Comparison of ENCODE assay signal across 20 cellular contexts in genomic region chr1:216224233-216224632, GRCh38.
DNase-seq lines count a peak whose midpoint lies in the region; ATAC-seq, FAIRE-seq and TF ChIP-seq lines count a peak whose summit lies in the region.
"Had no signal": no experiment of that assay in that cellular context is flagged by ENCODE, and none has a peak within 500 bp of the region (broad histone marks: within the 10 kb centered on the region; RNA-seq: fewer than 3 reads in every experiment).

No MANE protein-coding gene starts in this region.

- no peak for FAIRE-seq in HepG2 (lab: Jason Lieb, UNC)
- FAIRE-seq: GM19239, H1, K562 had no signal

- H3K36me3 ChIP-seq in HepG2 (replicated peaks in 1 of 2; ENCODE audit: control insufficient read depth in 1 of 2, insufficient read depth in 2 of 2, low read length in 2 of 2) (no peaks in the 10 kb centered on the region), lower lobe of right lung (no peaks in the 10 kb centered on the region)
- H3K36me3 ChIP-seq: BE2C, MG63 had no signal

- H3K4me2 ChIP-seq in HepG2 (ENCODE audit: low read depth, low read length) = no peak overlapping the region

- no peak overlapping the region for H2AFZ ChIP-seq in HepG2 (ENCODE audit: low read length)

- H3K4me3 ChIP-seq in HepG2 (replicated peaks in 1 of 3; ENCODE audit: insufficient read depth in 1 of 3, low read depth in 2 of 3, low read length in 3 of 3) (no peak overlapping the region), lower lobe of right lung (no peak overlapping the region)
- H3K4me3 ChIP-seq: K562, MG63, SK-N-MC had no signal

- TF ChIP-seq CTCF in HepG2 (CRISPR knock-in tag; IDR thresholded peaks at IDR 0.05) (no peak), lower lobe of right lung (IDR thresholded peaks at IDR 0.05) (no peak)

- peak; percentile 34 for DNase-seq in COR-L47 (lab: John Stamatoyannopoulos, UW)
- peak; percentile 69 for DNase-seq in DMS53 treated with DMSO at 0.1 percent for 48 hours (lab: John Stamatoyannopoulos, UW; ENCODE audit: unreplicated experiment)
- peak; percentile 53 for DNase-seq in NCI-H345 (lab: John Stamatoyannopoulos, UW)
- DNase-seq in HepG2 (ENCODE audit: low spot score) = peak; percentile 20
- DNase-seq in lower lobe of right lung = no peak
- DNase-seq: BE2C, GDM1, MG63, NCI-H1436, NCI-H446 treated with DMSO at 0.1 percent for 48 hours, NCI-H526 treated with DMSO at 0.1 percent for 48 hours, SHP77 treated with DMSO at 0.1 percent for 48 hours had no signal

- no peak overlapping the region for H3K9ac ChIP-seq in HepG2 (ENCODE audit: insufficient read depth, low read depth, low read length)

- H3K9me3 ChIP-seq in HepG2 (ENCODE audit: low read length) (0 out of 2 replicates have a peak, but pooled peaks cover 7% of the 10 kb centered on the region), lower lobe of right lung (no peaks in the 10 kb centered on the region)
- H3K9me3 ChIP-seq: BE2C had no signal

- intact Hi-C loops in HepG2 (cut with micrococcal nuclease; ENCODE audit: unreplicated experiment) = loop anchor here (2.0 to 10.0 kb wide), 2 partner anchors 59 to 189 kb away; no protein-coding TSS in a partner anchor
- intact Hi-C loops in lower lobe of right lung (cut with DNase I) = no loop called here

- H3K4me1 ChIP-seq in HepG2 (ENCODE audit: insufficient read depth, low read length) = peaks cover 8% of the 10 kb centered on the region; the same call in 1 of the 2 replicates
- H3K4me1 ChIP-seq in lower lobe of right lung = no peaks in the 10 kb centered on the region

- BruUV-seq in HepG2 (replicated peaks; lab: Mats Ljungman, UMichigan) = no TSS peak

- in situ Hi-C loops in HepG2 (cut with HindIII; ENCODE audit: extremely low pct_ligation_motif_present, low pct_unique_long_range_greater_than_20kb) = no loop called here

- TF ChIP-seq EP300 in HepG2 (IDR thresholded peaks at IDR 0.05; ENCODE audit: low read depth in 2 of 2, low read length in 2 of 2) = peak in 1 of 2 experiments; percentile 22; a peak in 1 of 4 replicates
- no peak for TF ChIP-seq EP300 in HepG2 (CRISPR knock-in tag; IDR thresholded peaks at IDR 0.05; ENCODE audit: borderline replicate concordance)

- no peaks in the 10 kb centered on the region for H3K27me3 ChIP-seq in HepG2 (ENCODE audit: control insufficient read depth in 1 of 2, insufficient read depth in 2 of 2, low read length in 2 of 2)
- no peaks in the 10 kb centered on the region for H3K27me3 ChIP-seq in lower lobe of right lung (ENCODE audit: low read depth)
- H3K27me3 ChIP-seq: BE2C, MG63 had no signal

- H4K20me1 ChIP-seq in HepG2 (ENCODE audit: insufficient read depth, low read length) = no peaks in the 10 kb centered on the region

- ATAC-seq in HepG2 (peak; percentile 37; the same call in 2 of the 3 replicates), lower lobe of right lung (no peak), HG02798 (IDR thresholded peaks at IDR 0.05; ENCODE audit: poor library complexity, unreplicated experiment) (no peak), HG03159 (IDR thresholded peaks at IDR 0.05; ENCODE audit: unreplicated experiment) (no peak)
- ATAC-seq: HCT116, K562 had no signal

- no peak for TF ChIP-seq POLR2A in HepG2 (IDR thresholded peaks at IDR 0.05; ENCODE audit: insufficient read depth in 1 of 2, low read depth in 2 of 2, low read length in 2 of 2)

- H3K79me2 ChIP-seq in HepG2 (ENCODE audit: insufficient read depth, low read length) = no peaks in the 10 kb centered on the region

- TF ChIP-seq RAD21 in HepG2 (CRISPR knock-in tag; IDR thresholded peaks at IDR 0.05) = no peak

- POLR2A ChIA-PET in HepG2 (lab: Yijun Ruan, JAX) = no interaction called here

- 3% methylated on average over 1 of the region's 1 CpG for WGBS in HepG2 (ENCODE audit: low lambda C conversion rate)

- H3K27ac ChIP-seq in HepG2 (ENCODE audit: extremely low read length, insufficient read depth, low read length) (no peak overlapping the region), lower lobe of right lung (no peak overlapping the region)
- H3K27ac ChIP-seq: RWPE1, SK-N-MC had no signal

- CTCF ChIA-PET in HepG2 (lab: Yijun Ruan, JAX; ENCODE audit: low intra/inter-chr PET ratio, low total read pairs) = no interaction called here

TF ChIP-seq in HepG2, 621 proteins besides CTCF, POLR2A, EP300 and RAD21:
- peak; percentile 56 for TF ChIP-seq FOXA3 (CRISPR knock-in tag; IDR thresholded peaks at IDR 0.05)
- no peak for TF ChIP-seq ZSCAN31 (CRISPR knock-in tag; IDR thresholded peaks at IDR 0.05; ENCODE audit: low read depth)
- 0 out of 2 replicates have a peak, but pooled peaks have one; percentile 13 for TF ChIP-seq HMG20A (CRISPR knock-in tag; IDR thresholded peaks at IDR 0.05; ENCODE audit: borderline replicate concordance)
- no peak for TF ChIP-seq KDM6A (CRISPR knock-in tag; IDR thresholded peaks at IDR 0.05; ENCODE audit: low read depth)
- no peak for TF ChIP-seq ZBTB10 (CRISPR knock-in tag; IDR thresholded peaks at IDR 0.05; ENCODE audit: borderline replicate concordance)
- TF ChIP-seq ATF7 (IDR thresholded peaks at IDR 0.05) = no peak
- no peak for TF ChIP-seq ATF7 (CRISPR knock-in tag; IDR thresholded peaks at IDR 0.05)
- TF ChIP-seq PPARG (CRISPR knock-in tag; conservative IDR thresholded peaks at IDR 0.05) = peak; percentile 40; the same call in 1 of the 2 replicates
- TF ChIP-seq ZNF564 (CRISPR knock-in tag; IDR thresholded peaks at IDR 0.05) = no peak
- TF ChIP-seq SOX5 (CRISPR knock-in tag; IDR thresholded peaks at IDR 0.05; ENCODE audit: borderline replicate concordance) = peak; percentile 66; the same call in 1 of the 2 replicates
- TF ChIP-seq NCOA2 (CRISPR knock-in tag; IDR thresholded peaks at IDR 0.05) = 0 out of 2 replicates have a peak, but pooled peaks have one; percentile 23
- TF ChIP-seq ONECUT2 (CRISPR knock-in tag; IDR thresholded peaks at IDR 0.05) = peak; percentile 73
- TF ChIP-seq SOX6 (IDR thresholded peaks at IDR 0.05) = no peak
- TF ChIP-seq SOX6 (CRISPR knock-in tag; IDR thresholded peaks at IDR 0.05) = peak; percentile 74; the same call in 1 of the 2 replicates
- TF ChIP-seq SOX13 (IDR thresholded peaks at IDR 0.05) = no peak
- peak in 1 of 2 experiments; percentile 78; a peak in 2 of 4 replicates for TF ChIP-seq SOX13 (CRISPR knock-in tag; conservative IDR thresholded peaks at IDR 0.05 in 1 of 2, IDR thresholded peaks at IDR 0.05 in 1 of 2)
- 0 out of 2 replicates have a peak, but pooled peaks have one; percentile 39 for TF ChIP-seq ARID3A (IDR thresholded peaks at IDR 0.05; ENCODE audit: low read depth, low read length)
- no peak for TF ChIP-seq GATAD2A (CRISPR knock-in tag; IDR thresholded peaks at IDR 0.05)
- TF ChIP-seq ZNF124 (CRISPR knock-in tag; IDR thresholded peaks at IDR 0.05) = no peak
- TF ChIP-seq TCF7 (IDR thresholded peaks at IDR 0.05; ENCODE audit: low read depth) = no peak
